In genomic region chr10:33273295-33274002, GRCh38 we compare ENCODE assay signal across 1 cellular context.
TF ChIP-seq lines count a peak whose summit lies in the region.

No MANE protein-coding gene starts in this region.

TF ChIP-seq in HepG2, 621 proteins besides CTCF, POLR2A, EP300 and RAD21 (continued from another document and continues in another):
- TF ChIP-seq ZBTB26 (CRISPR knock-in tag; IDR thresholded peaks at IDR 0.05; ENCODE audit: borderline replicate concordance) (no peak), TP53 (CRISPR knock-in tag; conservative IDR thresholded peaks at IDR 0.05) (no peak), MTF2 (CRISPR knock-in tag; IDR thresholded peaks at IDR 0.05; ENCODE audit: borderline replicate concordance) (no peak), ZNF615 (CRISPR knock-in tag; IDR thresholded peaks at IDR 0.05; ENCODE audit: borderline replicate concordance) (no peak), MXD3 (CRISPR knock-in tag; IDR thresholded peaks at IDR 0.05) (no peak), ZNF678 (CRISPR knock-in tag; IDR thresholded peaks at IDR 0.05) (no peak), TOE1 (CRISPR knock-in tag; IDR thresholded peaks at IDR 0.05) (no peak), PBX2 (CRISPR knock-in tag; IDR thresholded peaks at IDR 0.05) (no peak), HMG20A (CRISPR knock-in tag; IDR thresholded peaks at IDR 0.05; ENCODE audit: borderline replicate concordance) (no peak), PHB2 (IDR thresholded peaks at IDR 0.05; ENCODE audit: partially characterized antibody) (no peak), E2F2 (CRISPR knock-in tag; IDR thresholded peaks at IDR 0.05; ENCODE audit: borderline replicate concordance) (no peak), ONECUT2 (CRISPR knock-in tag; IDR thresholded peaks at IDR 0.05) (no peak), MXD4 (CRISPR knock-in tag; IDR thresholded peaks at IDR 0.05) (no peak), ZNF407 (CRISPR knock-in tag; IDR thresholded peaks at IDR 0.05; ENCODE audit: not compliant biosample characterization) (no peak), RBFOX2 (IDR thresholded peaks at IDR 0.05; ENCODE audit: low read depth, low read length) (no peak), ZNF253 (CRISPR knock-in tag; IDR thresholded peaks at IDR 0.05; ENCODE audit: borderline replicate concordance) (no peak), DNMT3B (CRISPR knock-in tag; conservative IDR thresholded peaks at IDR 0.05) (no peak), ZNF570 (CRISPR knock-in tag; IDR thresholded peaks at IDR 0.05; ENCODE audit: borderline replicate concordance) (no peak), SIX1 (CRISPR knock-in tag; IDR thresholded peaks at IDR 0.05; ENCODE audit: borderline replicate concordance) (no peak), TCF12 (IDR thresholded peaks at IDR 0.05) (no peak), TCF12 (CRISPR knock-in tag; IDR thresholded peaks at IDR 0.05) (no peak), ZNF326 (CRISPR knock-in tag; IDR thresholded peaks at IDR 0.05; ENCODE audit: borderline replicate concordance) (no peak), ZNF850 (CRISPR knock-in tag; conservative IDR thresholded peaks at IDR 0.05) (no peak), ZNF264 (CRISPR knock-in tag; IDR thresholded peaks at IDR 0.05) (no peak), MXI1 (IDR thresholded peaks at IDR 0.05; ENCODE audit: borderline replicate concordance, low read depth, low read length) (no peak), ZNF468 (CRISPR knock-in tag; IDR thresholded peaks at IDR 0.05) (no peak), ZNF12 (CRISPR knock-in tag; IDR thresholded peaks at IDR 0.05) (no peak), ZSCAN22 (CRISPR knock-in tag; IDR thresholded peaks at IDR 0.05) (no peak), HMG20B (CRISPR knock-in tag; conservative IDR thresholded peaks at IDR 0.05) (no peak), NR0B2 (CRISPR knock-in tag; IDR thresholded peaks at IDR 0.05) (no peak), ZNF816 (CRISPR knock-in tag; IDR thresholded peaks at IDR 0.05; ENCODE audit: borderline replicate concordance) (no peak), THRA (CRISPR knock-in tag; IDR thresholded peaks at IDR 0.05; ENCODE audit: borderline replicate concordance) (no peak), HMGA1 (CRISPR knock-in tag; conservative IDR thresholded peaks at IDR 0.05) (no peak), HMGXB3 (CRISPR knock-in tag; IDR thresholded peaks at IDR 0.05; ENCODE audit: borderline replicate concordance) (no peak), KDM1A (CRISPR knock-in tag; IDR thresholded peaks at IDR 0.05) (no peak), ZKSCAN8 (CRISPR knock-in tag; IDR thresholded peaks at IDR 0.05; ENCODE audit: borderline replicate concordance) (no peak), ATF4 (CRISPR knock-in tag; IDR thresholded peaks at IDR 0.05) (no peak), MLLT10 (CRISPR knock-in tag; IDR thresholded peaks at IDR 0.05) (no peak), ETS1 (CRISPR knock-in tag; IDR thresholded peaks at IDR 0.05) (no peak)
